ENCODE assay signal across 8 cellular contexts in the genomic region with DNA sequence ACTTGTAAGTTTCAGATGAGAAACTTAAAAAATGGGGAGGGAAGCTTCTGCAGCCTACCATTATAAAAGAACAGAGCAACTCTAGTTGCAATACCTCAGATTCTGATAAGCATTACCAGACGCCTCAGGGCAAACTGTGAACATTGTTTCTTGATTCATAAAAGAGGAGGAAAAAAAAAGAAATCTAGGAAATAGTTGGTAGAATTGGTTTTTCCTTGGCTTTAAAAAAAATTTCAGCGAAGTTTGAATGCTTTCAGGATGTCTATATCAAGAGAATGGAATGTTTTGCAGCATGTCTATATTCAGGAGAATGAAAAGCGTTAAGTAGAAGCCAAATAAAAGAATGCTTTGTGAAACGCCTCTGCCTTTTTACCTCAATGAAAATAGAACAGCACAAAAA.
"Had no signal": no experiment of that assay in that cellular context is flagged by ENCODE, and none has a peak within 500 bp of the region (broad histone marks: within the 10 kb centered on the region; RNA-seq: fewer than 3 reads in every experiment).

No MANE protein-coding gene starts in this region.

- H3K27ac ChIP-seq: gastrocnemius medialis, left lung had no signal

- H3K9me3 ChIP-seq: gastrocnemius medialis, left lung had no signal

- H3K27me3 ChIP-seq: gastrocnemius medialis, left lung had no signal

- H3K36me3 ChIP-seq: gastrocnemius medialis, left lung had no signal

- H3K4me3 ChIP-seq: gastrocnemius medialis, left lung had no signal

- DNase-seq: activated B cell treated with CpG ODN at 0.5 μM for 24 hours; activated CD4-positive, alpha-beta T cell treated with anti-CD3 and anti-CD28 coated beads, Interleukin-2, amount 10 ng/mL, durations not matched to agents 7 days and 5 days; activated T-cell treated with anti-CD3 and anti-CD28 coated beads for 4 hours; amygdala; gastrocnemius medialis; left lung; stimulated activated CD4-positive, alpha-beta T cell treated with anti-CD3 and anti-CD28 coated beads, Interleukin-12 subunit alpha, Interleukin-12 subunit beta, amount 100 ng/mL, for 4 hours; stimulated activated naive CD4-positive, alpha-beta T cell treated with Interleukin-2 at 50 U/mL for 16 hours had no signal
